ENCODE assay signal across 8 cellular contexts in the genomic region with DNA sequence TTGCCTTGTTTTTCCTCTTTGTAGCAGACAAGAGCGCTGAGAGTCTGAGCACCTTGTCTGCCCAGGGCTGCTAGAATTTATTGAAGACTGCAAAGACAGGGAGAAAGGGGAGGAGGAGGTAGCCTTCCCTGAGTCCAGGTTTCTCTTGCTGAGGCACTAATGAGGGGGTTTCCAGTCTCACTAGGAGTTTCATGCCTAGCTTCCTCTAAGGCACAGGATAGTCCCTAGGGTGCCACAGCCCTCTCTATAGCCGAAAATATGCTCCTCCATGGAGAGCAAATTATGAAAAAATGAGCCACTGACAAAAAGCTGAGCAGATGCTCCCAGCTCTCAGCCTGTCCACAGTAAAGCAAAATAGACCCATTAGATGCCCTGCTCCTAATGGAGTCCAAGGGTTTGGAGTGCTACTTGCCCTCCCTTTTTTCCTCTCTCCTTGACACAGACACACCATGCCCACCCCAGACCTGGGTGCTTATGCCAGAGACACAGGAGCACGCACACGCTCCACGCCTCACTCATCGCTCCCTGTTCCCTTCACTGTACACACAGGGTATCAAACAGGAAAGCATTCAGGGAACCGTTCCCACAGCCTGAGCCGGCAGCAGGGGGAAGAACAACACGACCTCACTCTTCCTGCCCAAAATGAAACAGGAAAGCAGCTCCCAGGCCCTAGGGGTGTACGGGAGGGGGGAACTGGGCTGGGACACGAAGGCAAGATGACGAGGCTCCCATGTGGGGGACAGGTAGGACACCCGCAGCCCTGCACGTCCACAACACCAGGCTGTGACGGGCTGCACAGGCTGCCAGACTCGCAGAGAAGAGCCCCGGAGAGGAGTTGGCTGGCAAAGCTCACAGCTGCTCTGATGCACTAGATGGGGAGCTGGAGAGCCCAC. TPM values are rescaled to one million over a fixed set of nuclear protein-coding genes. Genes with fewer than 3 reads are reported as not detected.
A peak's percentile ranks its signal among the peaks of the same experiment; 100 is the strongest.
DNase-seq lines count a peak whose midpoint lies in the region; ATAC-seq, FAIRE-seq and TF ChIP-seq lines count a peak whose summit lies in the region.

No MANE protein-coding gene starts in this region.

- H3K4me3 Mint-ChIP-seq in T-cell, result peak overlapping the region; percentile 39 to 87 (median 63)
- H3K4me3 Mint-ChIP-seq in stimulated activated effector memory CD8-positive, alpha-beta T cell treated with anti-CD3 and anti-CD28 coated beads, Interleukin-12 subunit alpha, Interleukin-12 subunit beta, amount 100 ng/mL, for 72 hours, result peak overlapping the region; percentile 78

- DNase-seq in GM19239 (ENCODE audit: insufficient read length, low spot score), result no peak
- peak in 3 of 34 experiments; percentile 11 to 28 (median 16) for DNase-seq in T-cell
- DNase-seq in heart right ventricle, result peak; percentile 49 to 76
- DNase-seq in stimulated activated effector memory CD8-positive, alpha-beta T cell treated with anti-CD3 and anti-CD28 coated beads, Interleukin-12 subunit alpha, Interleukin-12 subunit beta, amount 100 ng/mL, for 72 hours (ENCODE audit: low spot score in 2 of 2), result no peak
- DNase-seq in effector CD8-positive, alpha-beta T cell (lab: John Stamatoyannopoulos, UW), result no peak
- DNase-seq in posterior vena cava (ENCODE audit: low spot score), result no peak

- peak overlapping the region; percentile 86 to 96 (median 93) for H3K27ac ChIP-seq in heart right ventricle

- H3K27me3 Mint-ChIP-seq in T-cell, result no peaks in the 10 kb centered on the region

- H3K4me1 Mint-ChIP-seq in T-cell, result peaks cover 26 to 39% (median 34%) of the 10 kb centered on the region in 3 donors
- peaks cover 31% of the 10 kb centered on the region for H3K4me1 Mint-ChIP-seq in stimulated activated effector memory CD8-positive, alpha-beta T cell treated with anti-CD3 and anti-CD28 coated beads, Interleukin-12 subunit alpha, Interleukin-12 subunit beta, amount 100 ng/mL, for 72 hours

- H3K9me3 Mint-ChIP-seq in T-cell, result no peaks in the 10 kb centered on the region
- H3K9me3 Mint-ChIP-seq in stimulated activated effector memory CD8-positive, alpha-beta T cell treated with anti-CD3 and anti-CD28 coated beads, Interleukin-12 subunit alpha, Interleukin-12 subunit beta, amount 100 ng/mL, for 72 hours, result no peaks in the 10 kb centered on the region

- intact Hi-C loops in heart right ventricle (cut with DNase I) (loop anchor here in 8 of 10 donors (2.0 to 10.0 kb wide), 6 partner anchors 33 to 82 kb away; no protein-coding TSS in a partner anchor), posterior vena cava (cut with DNase I) (no loop called here)

- no peaks in the 10 kb centered on the region for H3K9me3 ChIP-seq in heart right ventricle

- TF ChIP-seq CTCF in heart right ventricle (IDR thresholded peaks at IDR 0.05), result no peak

- no peaks in the 10 kb centered on the region for H3K27me3 ChIP-seq in heart right ventricle

- ATAC-seq in T-cell (replicated peaks in 1 of 4) (peak in 2 of 4 experiments; percentile 10 to 30), heart right ventricle (peak; percentile 4 to 73 (median 52)), GM21423 (IDR thresholded peaks at IDR 0.05; ENCODE audit: unreplicated experiment) (no peak), HG03354 (IDR thresholded peaks at IDR 0.05; ENCODE audit: poor library complexity, severe bottlenecking, unreplicated experiment) (no peak)
- ATAC-seq in stimulated activated effector memory CD8-positive, alpha-beta T cell treated with anti-CD3 and anti-CD28 coated beads, Interleukin-12 subunit alpha, Interleukin-12 subunit beta, amount 100 ng/mL, for 72 hours, result no peak

- H3K4me3 ChIP-seq in heart right ventricle, result peak overlapping the region in 8 of 10 donors; percentile 46 to 96 (median 63)

- H3K4me1 ChIP-seq in heart right ventricle, result peaks cover 14 to 79% (median 65%) of the 10 kb centered on the region in 9 donors

- no peaks in the 10 kb centered on the region for H3K36me3 Mint-ChIP-seq in T-cell
- peaks cover 11% of the 10 kb centered on the region for H3K36me3 Mint-ChIP-seq in stimulated activated effector memory CD8-positive, alpha-beta T cell treated with anti-CD3 and anti-CD28 coated beads, Interleukin-12 subunit alpha, Interleukin-12 subunit beta, amount 100 ng/mL, for 72 hours

- peaks cover 0 to 41% (median 11%) of the 10 kb centered on the region in 9 donors for H3K36me3 ChIP-seq in heart right ventricle

- peak overlapping the region; percentile 73 to 91 for H3K27ac Mint-ChIP-seq in T-cell
- peak overlapping the region; percentile 65 for H3K27ac Mint-ChIP-seq in stimulated activated effector memory CD8-positive, alpha-beta T cell treated with anti-CD3 and anti-CD28 coated beads, Interleukin-12 subunit alpha, Interleukin-12 subunit beta, amount 100 ng/mL, for 72 hours

- WGBS in heart right ventricle, 2 donors, result 33 to 53% methylated on average over 17 of the region's 17 CpGs

- POLR2A ChIA-PET in T-cell (lab: Charles Lee), result interaction anchor here in 1 of 2 donors (0.9 kb wide), 1 partner anchor 12 kb away, joined by 12 read pairs; no protein-coding TSS in a partner anchor

- CTCF ChIA-PET in T-cell (lab: Charles Lee), result interaction anchor here in 1 of 2 donors (1.3 to 1.7 kb wide), 2 partner anchors 13 to 46 kb away, joined by 3 to 7 read pairs; partner anchors contain the start of genes CHAC1 and VPS18

- peak; percentile 94 for FAIRE-seq in GM19239 (lab: Jason Lieb, UNC)

RNA-seq across cellular contexts. Expression of gene DLL4, which starts 11.0 kb away (rescaled TPM):
- total RNA-seq in T-cell (under 1 TPM in 3 of 5 donors, not detected in 2; 0.12 to 0.25 (median 0.13) TPM), heart right ventricle (10 to 100 TPM in 8 of 10 donors, 1 to 10 TPM in 2; 6.5 to 24.8 (median 16.6) TPM), posterior vena cava (1 to 10 TPM; 7.4 to 9.8 TPM)
- 10 to 100 TPM in 1 of 2 donors, 1 to 10 TPM in 1; 8.7 to 10.2 TPM for polyA plus RNA-seq in heart right ventricle

RNA-seq across cellular contexts. Expression of gene CHAC1, which starts 13.1 kb away (rescaled TPM):
- total RNA-seq in T-cell (1 to 10 TPM in 4 of 5 donors, under 1 TPM in 1; 0.44 to 7.5 (median 7.2) TPM), heart right ventricle (1 to 10 TPM in 7 of 10 donors, under 1 TPM in 3; 0.31 to 4.8 (median 1.7) TPM), posterior vena cava (1 to 10 TPM; 1.5 to 3.9 TPM)
- 1 to 10 TPM; 1.7 to 7.6 TPM for polyA plus RNA-seq in heart right ventricle

RNA-seq across cellular contexts. Expression of gene VPS18, which starts 45.9 kb away (rescaled TPM):
- total RNA-seq in T-cell, result 10 to 100 TPM; 16.2 to 23.4 (median 21.3) TPM
- 10 to 100 TPM; 16.0 to 25.0 (median 21.5) TPM for total RNA-seq in heart right ventricle
- 10 to 100 TPM; 10.5 to 12.2 TPM for polyA plus RNA-seq in heart right ventricle
- 10 to 100 TPM; 21.9 to 23.3 TPM for total RNA-seq in posterior vena cava

Comparison
In these comparisons a context has a peak if more than half of its experiments do, and no peak if none do; other contexts are left out.
1. DNase-seq: peak in heart right ventricle (2 of 2); none in GM19239 (single experiment), stimulated activated effector memory CD8-positive, alpha-beta T cell treated with anti-CD3 and anti-CD28 coated beads, Interleukin-12 subunit alpha, Interleukin-12 subunit beta, amount 100 ng/mL, for 72 hours (0 of 2), effector CD8-positive, alpha-beta T cell (single experiment) and posterior vena cava (single experiment).
2. ATAC-seq: peak in heart right ventricle (8 of 8); none in stimulated activated effector memory CD8-positive, alpha-beta T cell treated with anti-CD3 and anti-CD28 coated beads, Interleukin-12 subunit alpha, Interleukin-12 subunit beta, amount 100 ng/mL, for 72 hours (single experiment), GM21423 (single experiment) and HG03354 (single experiment).
3. RNA of gene DLL4, which starts 11.0 kb away (total RNA-seq): 6.5 to 24.8 TPM in heart right ventricle and 7.4 to 9.8 TPM in posterior vena cava; 0.12 to 0.25 TPM in T-cell; every median in the first group is over 4 times any median in the second.
4. intact Hi-C loops: an anchor here in heart right ventricle (2.0 to 10.0 kb wide); none called in posterior vena cava.